Comparison of ENCODE assay signal across 8 cellular contexts in genomic region chr19:36604656-36605100, GRCh38. TPM values are rescaled to one million over a fixed set of nuclear protein-coding genes. Genes with fewer than 3 reads are reported as not detected.
A peak's percentile ranks its signal among the peaks of the same experiment; 100 is the strongest.
DNase-seq lines count a peak whose midpoint lies in the region; TF ChIP-seq lines count a peak whose summit lies in the region.

No MANE protein-coding gene starts in this region.

- H3K9me2 ChIP-seq in PC-9 (ENCODE audit: insufficient read depth): no peaks in the 10 kb centered on the region

- BruUV-seq in PC-9 (replicated peaks; lab: Mats Ljungman, UMichigan): no TSS peak

- H3K27ac ChIP-seq in mesodermal cell (ENCODE audit: low read depth, low read length, severe bottlenecking): peak overlapping the region; percentile 33
- no peak overlapping the region for H3K27ac ChIP-seq in PC-9

- H3K4me3 Mint-ChIP-seq in activated CD4-positive, alpha-beta memory T cell treated with anti-CD3 and anti-CD28 coated beads, Interleukin-2, amount 10 ng/mL, durations not matched to agents 7 days and 5 days: peak overlapping the region; percentile 80

- H4K20me1 ChIP-seq in PC-9 (ENCODE audit: insufficient read depth): no peaks in the 10 kb centered on the region

- CTCF ChIA-PET in activated CD4-positive, alpha-beta memory T cell treated with anti-CD3 and anti-CD28 coated beads, Interleukin-2, amount 10 ng/mL, durations not matched to agents 7 days and 5 days (lab: Charles Lee): interaction anchor here (0.8 to 1.3 kb wide), 3 partner anchors 76 to 246 kb away, joined by 3 to 4 read pairs (median 3); partner anchors contain the start of genes ZNF345 and ZNF566
- CTCF ChIA-PET in PC-9 (lab: Charles Lee): no interaction called here

- peak; percentile 44 for DNase-seq in EH (ENCODE audit: low read depth)
- no peak for DNase-seq in H7
- DNase-seq in NCI-H2029 treated with DMSO at 0.1 percent for 48 hours (lab: John Stamatoyannopoulos, UW): peak; percentile 24
- peak; percentile 87 for DNase-seq in activated CD4-positive, alpha-beta memory T cell treated with anti-CD3 and anti-CD28 coated beads, Interleukin-2, amount 10 ng/mL, durations not matched to agents 7 days and 5 days
- DNase-seq in effector CD8-positive, alpha-beta T cell (lab: John Stamatoyannopoulos, UW): peak; percentile 79
- peak; percentile 79 to 86 for DNase-seq in stimulated activated CD8-positive, alpha-beta memory T cell treated with anti-CD3 and anti-CD28 coated beads, Interleukin-15, amount 100 ng/mL, for 4 hours (ENCODE audit: low read depth in 2 of 2)
- DNase-seq in PC-9: no peak

- no peaks in the 10 kb centered on the region for H3F3A ChIP-seq in PC-9 (ENCODE audit: insufficient read depth, low read depth)

- H3K4me2 ChIP-seq in PC-9: no peak overlapping the region

- no peaks in the 10 kb centered on the region for H3K27me3 Mint-ChIP-seq in activated CD4-positive, alpha-beta memory T cell treated with anti-CD3 and anti-CD28 coated beads, Interleukin-2, amount 10 ng/mL, durations not matched to agents 7 days and 5 days

- H3K4me1 ChIP-seq in mesodermal cell (ENCODE audit: control insufficient read depth, insufficient read depth, low read length, poor library complexity, severe bottlenecking) (no peaks in the 10 kb centered on the region), PC-9 (replicated peaks; ENCODE audit: insufficient read depth) (no peaks in the 10 kb centered on the region)

- H3K36me3 ChIP-seq in H7 (replicated peaks; ENCODE audit: control insufficient read depth, insufficient read depth, low read length) (no peaks in the 10 kb centered on the region), mesodermal cell (ENCODE audit: control insufficient read depth, insufficient read depth, low read length) (peaks cover 16% of the 10 kb centered on the region), PC-9 (ENCODE audit: low read depth) (no peaks in the 10 kb centered on the region)

- peaks cover 22% of the 10 kb centered on the region for H3K4me1 Mint-ChIP-seq in activated CD4-positive, alpha-beta memory T cell treated with anti-CD3 and anti-CD28 coated beads, Interleukin-2, amount 10 ng/mL, durations not matched to agents 7 days and 5 days

- H3K9me3 ChIP-seq in mesodermal cell (ENCODE audit: control insufficient read depth, low read length): peaks cover 5% of the 10 kb centered on the region
- H3K9me3 ChIP-seq in PC-9 (ENCODE audit: insufficient read depth, low read depth): peaks cover 5% of the 10 kb centered on the region

- peaks cover 56% of the 10 kb centered on the region for H3K36me3 Mint-ChIP-seq in activated CD4-positive, alpha-beta memory T cell treated with anti-CD3 and anti-CD28 coated beads, Interleukin-2, amount 10 ng/mL, durations not matched to agents 7 days and 5 days (ENCODE audit: low read depth)

- no peaks in the 10 kb centered on the region for H3K79me2 ChIP-seq in PC-9 (ENCODE audit: low read depth)

- peaks cover 29% of the 10 kb centered on the region for H3K9me3 Mint-ChIP-seq in activated CD4-positive, alpha-beta memory T cell treated with anti-CD3 and anti-CD28 coated beads, Interleukin-2, amount 10 ng/mL, durations not matched to agents 7 days and 5 days

- no peak for TF ChIP-seq CTCF in PC-9 (conservative IDR thresholded peaks at IDR 0.05)

- peak overlapping the region; percentile 88 for H3K27ac Mint-ChIP-seq in activated CD4-positive, alpha-beta memory T cell treated with anti-CD3 and anti-CD28 coated beads, Interleukin-2, amount 10 ng/mL, durations not matched to agents 7 days and 5 days

- H2AFZ ChIP-seq in PC-9: no peak overlapping the region

- 0 to 3% methylated on average over 5 to 6 of the region's 21 CpGs for WGBS in mesodermal cell (ENCODE audit: insufficient coverage in 2 of 2), 2 experiments

- H3K27me3 ChIP-seq in H7 (ENCODE audit: control insufficient read depth, insufficient read depth, low read length): peaks cover 4% of the 10 kb centered on the region
- H3K27me3 ChIP-seq in PC-9 (ENCODE audit: insufficient read depth, low read depth): no peaks in the 10 kb centered on the region

- H3K4me3 ChIP-seq in H7 (ENCODE audit: insufficient read depth, low read depth, low read length) (peak overlapping the region; percentile 82), mesodermal cell (ENCODE audit: extremely low read depth, insufficient read depth, low read length, poor library complexity, severe bottlenecking) (peak overlapping the region; percentile 69), PC-9 (no peak overlapping the region)

- POLR2A ChIA-PET in activated CD4-positive, alpha-beta memory T cell treated with anti-CD3 and anti-CD28 coated beads, Interleukin-2, amount 10 ng/mL, durations not matched to agents 7 days and 5 days (lab: Charles Lee): interaction anchor here (0.6 to 3.9 kb wide), 21 partner anchors 22 to 947 kb away, joined by 3 to 29 read pairs (median 5); partner anchors contain the start of genes ZFP14, ZNF146, ZNF260 and ZNF345
- POLR2A ChIA-PET in PC-9 (lab: Charles Lee; ENCODE audit: unreplicated experiment): no interaction called here

- intact Hi-C loops in PC-9 (cut with micrococcal nuclease; ENCODE audit: unreplicated experiment): no loop called here

RNA-seq across cellular contexts. Expression of gene ZNF382, which starts 0.4 kb away (rescaled TPM):
- 6.2 and 14.1 TPM in 2 replicates for total RNA-seq in H7 (2014; rRNA removed; shearing (Covaris generic))
- 10 to 100 TPM; 11.8 to 13.5 TPM for total RNA-seq in activated CD4-positive, alpha-beta memory T cell treated with anti-CD3 and anti-CD28 coated beads, Interleukin-2, amount 10 ng/mL, durations not matched to agents 7 days and 5 days
- 9.7 TPM for polyA plus RNA-seq in mesodermal cell (2013, experiment 1 of 2)
- polyA plus RNA-seq in mesodermal cell (2013, experiment 2 of 2): 9.0 TPM
- total RNA-seq in PC-9 (2021): 0.55 TPM in 1 of 2 replicates, not detected in the other

RNA-seq across cellular contexts. Expression of gene ZNF529, which starts 31.6 kb away (rescaled TPM):
- 6.0 and 8.2 TPM in 2 replicates for total RNA-seq in H7 (2014; rRNA removed; shearing (Covaris generic))
- 10 to 100 TPM; 11.1 to 14.6 TPM for total RNA-seq in activated CD4-positive, alpha-beta memory T cell treated with anti-CD3 and anti-CD28 coated beads, Interleukin-2, amount 10 ng/mL, durations not matched to agents 7 days and 5 days
- polyA plus RNA-seq in mesodermal cell (2013, experiment 1 of 2): 8.3 TPM
- 6.6 TPM for polyA plus RNA-seq in mesodermal cell (2013, experiment 2 of 2)
- 4.0 and 4.2 TPM in 2 replicates for total RNA-seq in PC-9 (2021)

Comparison
In these comparisons a context has a peak if more than half of its experiments do, and no peak if none do; other contexts are left out.
1. DNase-seq: peak in EH (single experiment), NCI-H2029 treated with DMSO at 0.1 percent for 48 hours (single experiment), activated CD4-positive, alpha-beta memory T cell treated with anti-CD3 and anti-CD28 coated beads, Interleukin-2, amount 10 ng/mL, durations not matched to agents 7 days and 5 days (single experiment), effector CD8-positive, alpha-beta T cell (single experiment) and stimulated activated CD8-positive, alpha-beta memory T cell treated with anti-CD3 and anti-CD28 coated beads, Interleukin-15, amount 100 ng/mL, for 4 hours (2 of 2); none in H7 (single experiment) and PC-9 (0 of 2).